11 cellular contexts compared by ENCODE assay signal in genomic region chr11:113376156-113376555, GRCh38.
DNase-seq lines count a peak whose midpoint lies in the region; ATAC-seq lines count a peak whose summit lies in the region.
"Had no signal": no experiment of that assay in that cellular context is flagged by ENCODE, and none has a peak within 500 bp of the region (broad histone marks: within the 10 kb centered on the region; RNA-seq: fewer than 3 reads in every experiment).

No MANE protein-coding gene starts in this region.

- ATAC-seq in HG02623 (IDR thresholded peaks at IDR 0.05; ENCODE audit: unreplicated experiment): peak; percentile 53
- ATAC-seq in GM21360 (IDR thresholded peaks at IDR 0.05; ENCODE audit: unreplicated experiment): no peak

- peak; percentile 63 for DNase-seq in D341Med (ENCODE audit: low spot score)
- DNase-seq in NCI-H524 treated with DMSO at 0.1 percent for 48 hours (lab: John Stamatoyannopoulos, UW): peak; percentile 39
- peak; percentile 33 for DNase-seq in globus pallidus (ENCODE audit: low spot score)
- no peak for DNase-seq in activated effector memory CD4-positive, alpha-beta T cell treated with Interleukin-2 at 50 U/mL for 16 hours
- DNase-seq in DMS153 treated with DMSO at 0.1 percent for 48 hours (lab: John Stamatoyannopoulos, UW; ENCODE audit: unreplicated experiment): no peak
- no peak for DNase-seq in NCI-H146 (lab: John Stamatoyannopoulos, UW)
- DNase-seq: activated CD4-positive, alpha-beta T cell treated with anti-CD3 and anti-CD28 coated beads, Interleukin-2, amount 50 U/mL, for 48 hours; activated naive CD4-positive, alpha-beta T cell treated with anti-CD3 and anti-CD28 coated beads for 36 hours; NCI-H1105 treated with DMSO at 0.1 percent for 48 hours had no signal

Comparison
In these comparisons a context has a peak if more than half of its experiments do, and no peak if none do; other contexts are left out.
1. DNase-seq: peak in D341Med (single experiment), NCI-H524 treated with DMSO at 0.1 percent for 48 hours (single experiment) and globus pallidus (single experiment); none in activated effector memory CD4-positive, alpha-beta T cell treated with Interleukin-2 at 50 U/mL for 16 hours (single experiment), DMS153 treated with DMSO at 0.1 percent for 48 hours (single experiment) and NCI-H146 (single experiment).